Comparison of ENCODE assay signal across 11 cellular contexts in the genomic region with DNA sequence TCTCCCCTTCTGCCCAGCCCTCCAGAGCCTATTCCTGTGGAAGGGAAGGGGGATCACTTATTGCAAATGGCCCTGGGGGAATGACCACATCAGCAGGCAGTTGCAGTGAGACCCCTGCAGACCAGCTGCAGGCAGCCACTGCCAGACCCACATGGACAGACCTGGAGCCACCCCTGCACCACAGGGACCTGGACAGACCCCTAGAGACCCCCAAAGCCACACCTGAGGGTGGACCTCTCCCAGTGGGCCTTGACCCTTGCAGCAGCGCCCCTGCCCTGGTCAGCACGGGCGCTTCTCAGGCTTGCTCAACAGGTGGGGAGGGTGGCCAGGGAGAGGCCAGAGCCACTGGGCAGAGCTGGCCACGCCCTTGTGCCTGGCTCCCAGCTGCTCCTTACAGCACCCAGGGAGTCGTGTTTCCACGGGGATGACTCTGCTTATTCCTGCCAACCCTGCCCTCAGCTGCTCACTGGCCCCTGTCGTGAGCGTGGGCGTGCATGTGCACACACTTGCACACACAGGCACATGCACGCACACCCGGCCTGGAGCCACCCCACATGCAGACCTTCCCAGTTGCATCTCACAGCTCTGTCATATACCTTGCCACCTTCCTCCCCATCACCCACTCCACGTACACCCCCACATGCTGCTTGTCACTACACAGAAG. TPM values are rescaled to one million over a fixed set of nuclear protein-coding genes. Genes with fewer than 3 reads are reported as not detected.
DNase-seq lines count a peak whose midpoint lies in the region; ATAC-seq, FAIRE-seq and TF ChIP-seq lines count a peak whose summit lies in the region.
"Had no signal": no experiment of that assay in that cellular context is flagged by ENCODE, and none has a peak within 500 bp of the region (broad histone marks: within the 10 kb centered on the region; RNA-seq: fewer than 3 reads in every experiment).

No MANE protein-coding gene starts in this region.

- no peaks in the 10 kb centered on the region for H4K20me1 ChIP-seq in neural progenitor cell (ENCODE audit: low read depth)

- peaks cover 8% of the 10 kb centered on the region for H3K27me3 Mint-ChIP-seq in neural progenitor cell (ENCODE audit: insufficient read depth, low read depth)

- H3K36me3 ChIP-seq in HUES6 (ENCODE audit: control insufficient read depth, insufficient read depth, low read length) (no peaks in the 10 kb centered on the region), bronchial epithelial cell (ENCODE audit: control insufficient read depth, insufficient read depth, low read length) (no peaks in the 10 kb centered on the region), neural progenitor cell (no peaks in the 10 kb centered on the region)
- H3K36me3 ChIP-seq: left ventricle myocardium inferior had no signal

- ATAC-seq in GM21723 (IDR thresholded peaks at IDR 0.05; ENCODE audit: unreplicated experiment) (no peak), HG02610 (IDR thresholded peaks at IDR 0.05; ENCODE audit: unreplicated experiment) (no peak), HG02870 (IDR thresholded peaks at IDR 0.05; ENCODE audit: unreplicated experiment) (no peak)

- FAIRE-seq in bronchial epithelial cell (lab: Jason Lieb, UNC), result peak; percentile 83
- FAIRE-seq: G401.6 had no signal

- TF ChIP-seq CTCF in bronchial epithelial cell (IDR thresholded peaks at IDR 0.05; ENCODE audit: insufficient read depth, low read length, severe bottlenecking) (no peak), neural progenitor cell (IDR thresholded peaks at IDR 0.05) (no peak)

- peak overlapping the region; percentile 7 for H3K9ac ChIP-seq in HUES6 (ENCODE audit: low read length)
- no peak overlapping the region for H3K9ac ChIP-seq in neural progenitor cell

- no peaks in the 10 kb centered on the region for H3K36me3 Mint-ChIP-seq in neural progenitor cell

- no peak overlapping the region for H3K4me3 ChIP-seq in HUES6 (ENCODE audit: low read depth, low read length)
- no peak overlapping the region for H3K4me3 ChIP-seq in bronchial epithelial cell (ENCODE audit: low read depth, low read length)
- H3K4me3 ChIP-seq in neural progenitor cell, result no peak overlapping the region
- H3K4me3 ChIP-seq: left ventricle myocardium inferior had no signal

- no peak overlapping the region for H2AFZ ChIP-seq in neural progenitor cell (replicated peaks)

- H3F3A ChIP-seq in neural progenitor cell (ENCODE audit: low read depth), result no peaks in the 10 kb centered on the region

- H3K27ac ChIP-seq in HUES6 (ENCODE audit: low read depth, low read length) (no peak overlapping the region), neural progenitor cell (no peak overlapping the region)
- H3K27ac ChIP-seq: left ventricle myocardium inferior had no signal

- no peak overlapping the region for H3K4me2 ChIP-seq in neural progenitor cell

- no peak overlapping the region for H3K4me3 Mint-ChIP-seq in neural progenitor cell

- H3K4me1 Mint-ChIP-seq in neural progenitor cell, result peaks cover 13% of the 10 kb centered on the region

- DNase-seq in Daoy (ENCODE audit: low read depth) (peak; percentile 53), bronchial epithelial cell (ENCODE audit: low read depth) (peak; percentile 45), neural progenitor cell (ENCODE audit: low spot score) (no peak)
- DNase-seq: H9, left ventricle myocardium inferior had no signal

- H3K79me2 ChIP-seq in neural progenitor cell (ENCODE audit: low read depth), result no peaks in the 10 kb centered on the region

- H3K27me3 ChIP-seq in HUES6 (ENCODE audit: control insufficient read depth, insufficient read depth, low read length), result peaks cover 3% of the 10 kb centered on the region; the same call in 1 of the 2 replicates
- H3K27me3 ChIP-seq in bronchial epithelial cell (ENCODE audit: control insufficient read depth, insufficient read depth, low read length), result no peaks in the 10 kb centered on the region
- H3K27me3 ChIP-seq in neural progenitor cell, result no peaks in the 10 kb centered on the region

- peak overlapping the region; percentile 22 for H3K27ac Mint-ChIP-seq in neural progenitor cell

- H3K4me1 ChIP-seq in HUES6 (ENCODE audit: control insufficient read depth, insufficient read depth, low read length), result peaks cover 8% of the 10 kb centered on the region; the same call in 1 of the 2 replicates
- H3K4me1 ChIP-seq in neural progenitor cell, result no peaks in the 10 kb centered on the region

- no peaks in the 10 kb centered on the region for H3K9me3 Mint-ChIP-seq in neural progenitor cell
- H3K9me3 Mint-ChIP-seq: H9 had no signal

- H3K9me3 ChIP-seq in HUES6 (ENCODE audit: control insufficient read depth, insufficient read depth, low read depth, low read length), result no peaks in the 10 kb centered on the region
- no peaks in the 10 kb centered on the region for H3K9me3 ChIP-seq in neural progenitor cell (ENCODE audit: low read depth)
- H3K9me3 ChIP-seq: left ventricle myocardium inferior had no signal

RNA-seq across cellular contexts. Expression of gene SCN4A, which starts 1.3 kb away (rescaled TPM):
- total RNA-seq in Daoy (2014; rRNA removed; shearing (Covaris generic)), result 0.06 TPM in 1 of 2 replicates, not detected in the other
- total RNA-seq in bronchial epithelial cell, result under 0.01 and 0.90 TPM in 2 replicates
- total RNA-seq in neural progenitor cell (ENCODE audit: low replicate concordance), result 1.8 and 4.2 TPM in 2 replicates

RNA-seq across cellular contexts. Expression of gene PRR29, which starts 24.1 kb away (rescaled TPM):
- total RNA-seq in Daoy (2014; rRNA removed; shearing (Covaris generic)), result 0.17 and 1.1 TPM in 2 replicates
- not detected in 2 replicates for total RNA-seq in bronchial epithelial cell
- 0.95 and 1.5 TPM in 2 replicates for total RNA-seq in neural progenitor cell (ENCODE audit: low replicate concordance)
- total RNA-seq: left ventricle myocardium inferior had no signal

RNA-seq across cellular contexts. Expression of gene CD79B, which starts 41.9 kb away (rescaled TPM):
- total RNA-seq in Daoy (2014; rRNA removed; shearing (Covaris generic)), result 2.6 TPM in 1 of 2 replicates, not detected in the other
- total RNA-seq in bronchial epithelial cell (not detected in 2 replicates), neural progenitor cell (ENCODE audit: low replicate concordance) (1.6 TPM in 1 of 2 replicates, not detected in the other)

RNA-seq across cellular contexts. Expression of gene ICAM2, which starts 46.4 kb away (rescaled TPM):
- total RNA-seq in Daoy (2014; rRNA removed; shearing (Covaris generic)), result 5.0 and 7.7 TPM in 2 replicates
- total RNA-seq in bronchial epithelial cell (0.26 and 0.90 TPM in 2 replicates), neural progenitor cell (ENCODE audit: low replicate concordance) (not detected in 2 replicates)

RNA-seq across cellular contexts. Expression of gene GH1, which starts 55.4 kb away (rescaled TPM):
- total RNA-seq in Daoy (2014; rRNA removed; shearing (Covaris generic)), result not detected in 2 replicates
- total RNA-seq in bronchial epithelial cell (not detected in 2 replicates), neural progenitor cell (ENCODE audit: low replicate concordance) (not detected in 2 replicates)
- total RNA-seq: H9, left ventricle myocardium inferior, posterior vena cava had no signal
